In genomic region chr10:73879296-73880173, GRCh38 we compare ENCODE assay signal across 8 cellular contexts. TPM values are rescaled to one million over a fixed set of nuclear protein-coding genes. Genes with fewer than 3 reads are reported as not detected.
DNase-seq lines count a peak whose midpoint lies in the region; ATAC-seq and TF ChIP-seq lines count a peak whose summit lies in the region.

No MANE protein-coding gene starts in this region.

- peak; percentile 92 for TF ChIP-seq CTCF in fibroblast of pulmonary artery (IDR thresholded peaks at IDR 0.05; ENCODE audit: low read length, missing control alignments)

- H3K27me3 Mint-ChIP-seq in activated T-helper 1 cell treated with anti-CD3 and anti-CD28 coated beads, Interleukin-12 subunit alpha, Interleukin-12 subunit beta, Interleukin-2, Interleukin-4 antibody, amounts not matched to agents 30 ng/mL and 10 ng/mL and 1 ng/mL, durations not matched to agents 14 hours and 24 hours and 36 hours (ENCODE audit: insufficient read depth) = peaks cover 16% of the 10 kb centered on the region

- ATAC-seq in GM21447 (IDR thresholded peaks at IDR 0.05; ENCODE audit: unreplicated experiment) = peak; percentile 85

- H3K27ac Mint-ChIP-seq in activated T-helper 1 cell treated with anti-CD3 and anti-CD28 coated beads, Interleukin-12 subunit alpha, Interleukin-12 subunit beta, Interleukin-2, Interleukin-4 antibody, amounts not matched to agents 30 ng/mL and 10 ng/mL and 1 ng/mL, durations not matched to agents 14 hours and 24 hours and 36 hours = peak overlapping the region; percentile 53

- H3K9me3 Mint-ChIP-seq in activated T-helper 1 cell treated with anti-CD3 and anti-CD28 coated beads, Interleukin-12 subunit alpha, Interleukin-12 subunit beta, Interleukin-2, Interleukin-4 antibody, amounts not matched to agents 30 ng/mL and 10 ng/mL and 1 ng/mL, durations not matched to agents 14 hours and 24 hours and 36 hours = no peaks in the 10 kb centered on the region

- peaks cover 53% of the 10 kb centered on the region for H3K4me1 Mint-ChIP-seq in activated T-helper 1 cell treated with anti-CD3 and anti-CD28 coated beads, Interleukin-12 subunit alpha, Interleukin-12 subunit beta, Interleukin-2, Interleukin-4 antibody, amounts not matched to agents 30 ng/mL and 10 ng/mL and 1 ng/mL, durations not matched to agents 14 hours and 24 hours and 36 hours (ENCODE audit: low read depth)

- H3K27ac ChIP-seq in substantia nigra (ENCODE audit: low read depth, low read length, poor library complexity, severe bottlenecking) = no peak overlapping the region

- H3K36me3 Mint-ChIP-seq in activated T-helper 1 cell treated with anti-CD3 and anti-CD28 coated beads, Interleukin-12 subunit alpha, Interleukin-12 subunit beta, Interleukin-2, Interleukin-4 antibody, amounts not matched to agents 30 ng/mL and 10 ng/mL and 1 ng/mL, durations not matched to agents 14 hours and 24 hours and 36 hours (ENCODE audit: low read depth) = no peaks in the 10 kb centered on the region

- peak; percentile 65 for DNase-seq in DMS114 treated with DMSO at 0.1 percent for 48 hours (lab: John Stamatoyannopoulos, UW; ENCODE audit: unreplicated experiment)
- peak; percentile 69 for DNase-seq in HuH-7.5 (ENCODE audit: low spot score)
- DNase-seq in RKO (ENCODE audit: low spot score) = peak; percentile 91
- DNase-seq in activated T-helper 1 cell treated with anti-CD3 and anti-CD28 coated beads, Interleukin-12 subunit alpha, Interleukin-12 subunit beta, Interleukin-2, Interleukin-4 antibody, amounts not matched to agents 30 ng/mL and 10 ng/mL and 1 ng/mL, durations not matched to agents 14 hours and 24 hours and 36 hours (ENCODE audit: low spot score) = peak; percentile 90
- DNase-seq in fibroblast of pulmonary artery (ENCODE audit: low read depth) = peak; percentile 84
- DNase-seq in occipital lobe (lab: John Stamatoyannopoulos, UW) = peak; percentile 32
- peak in 41 of 49 donors; percentile 12 to 76 (median 50) for DNase-seq in substantia nigra (lab: John Stamatoyannopoulos, UW)

- intact Hi-C loops in activated T-helper 1 cell treated with anti-CD3 and anti-CD28 coated beads, Interleukin-12 subunit alpha, Interleukin-12 subunit beta, Interleukin-2, Interleukin-4 antibody, amounts not matched to agents 30 ng/mL and 10 ng/mL and 1 ng/mL, durations not matched to agents 14 hours and 24 hours and 36 hours (cut with micrococcal nuclease) = loop anchor here (1.0 to 10.0 kb wide), 10 partner anchors 30 to 1355 kb away; partner anchors contain the start of genes COMTD1, SEC24C, VCL and ZSWIM8

- H3K4me3 ChIP-seq in fibroblast of pulmonary artery (replicated peaks; ENCODE audit: low read depth, low read length) = no peak overlapping the region

- H3K4me3 Mint-ChIP-seq in activated T-helper 1 cell treated with anti-CD3 and anti-CD28 coated beads, Interleukin-12 subunit alpha, Interleukin-12 subunit beta, Interleukin-2, Interleukin-4 antibody, amounts not matched to agents 30 ng/mL and 10 ng/mL and 1 ng/mL, durations not matched to agents 14 hours and 24 hours and 36 hours = no peak overlapping the region

RNA-seq across cellular contexts. Expression of gene CAMK2G, which starts 5.2 kb away (rescaled TPM):
- total RNA-seq in activated T-helper 1 cell treated with anti-CD3 and anti-CD28 coated beads, Interleukin-12 subunit alpha, Interleukin-12 subunit beta, Interleukin-2, Interleukin-4 antibody, amounts not matched to agents 30 ng/mL and 10 ng/mL and 1 ng/mL, durations not matched to agents 14 hours and 24 hours and 36 hours = 15.9 and 18.7 TPM in 2 replicates
- 64.1 TPM for total RNA-seq in occipital lobe

RNA-seq across cellular contexts. Expression of gene PLAU, which starts 31.4 kb away (rescaled TPM):
- 0.37 and 0.60 TPM in 2 replicates for total RNA-seq in activated T-helper 1 cell treated with anti-CD3 and anti-CD28 coated beads, Interleukin-12 subunit alpha, Interleukin-12 subunit beta, Interleukin-2, Interleukin-4 antibody, amounts not matched to agents 30 ng/mL and 10 ng/mL and 1 ng/mL, durations not matched to agents 14 hours and 24 hours and 36 hours
- 0.94 TPM for total RNA-seq in occipital lobe

Comparison
In these comparisons a context has a peak if more than half of its experiments do, and no peak if none do; other contexts are left out.
1. DNase-seq: peak in every context shown above with its lines; median percentile 91 in RKO; 90 in activated T-helper 1 cell treated with anti-CD3 and anti-CD28 coated beads, Interleukin-12 subunit alpha, Interleukin-12 subunit beta, Interleukin-2, Interleukin-4 antibody, amounts not matched to agents 30 ng/mL and 10 ng/mL and 1 ng/mL, durations not matched to agents 14 hours and 24 hours and 36 hours; 84 in fibroblast of pulmonary artery; 69 in HuH-7.5; 65 in DMS114 treated with DMSO at 0.1 percent for 48 hours; 50 in substantia nigra; 32 in occipital lobe.